In the genomic region with DNA sequence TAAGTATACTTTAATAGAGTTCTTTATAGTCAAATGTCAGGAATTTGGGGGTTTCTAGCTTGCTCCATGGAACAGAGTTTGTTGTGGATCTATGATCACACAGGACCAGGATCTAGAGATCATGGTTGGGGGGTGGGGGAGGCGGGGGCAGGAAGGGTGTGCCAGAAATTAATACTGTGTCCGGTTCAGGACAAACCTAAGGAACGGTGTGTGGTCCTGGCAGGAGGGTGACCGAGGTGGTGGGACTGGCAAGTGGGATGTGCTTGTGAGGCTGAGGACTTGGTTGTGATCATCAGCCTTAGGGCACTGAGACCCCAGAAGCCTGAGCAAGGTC, we compare ENCODE assay signal across 9 cellular contexts. TPM values are rescaled to one million over a fixed set of nuclear protein-coding genes. Genes with fewer than 3 reads are reported as not detected.
A peak's percentile ranks its signal among the peaks of the same experiment; 100 is the strongest.
DNase-seq lines count a peak whose midpoint lies in the region; ATAC-seq and TF ChIP-seq lines count a peak whose summit lies in the region.
"Had no signal": no experiment of that assay in that cellular context is flagged by ENCODE, and none has a peak within 500 bp of the region (broad histone marks: within the 10 kb centered on the region; RNA-seq: fewer than 3 reads in every experiment).

No MANE protein-coding gene starts in this region.

- no peaks in the 10 kb centered on the region for H3K4me1 ChIP-seq in CD8-positive, alpha-beta T cell (ENCODE audit: insufficient read depth, low read length)
- H3K4me1 ChIP-seq in SJSA1 (replicated peaks) (peaks cover 23% of the 10 kb centered on the region), ovary (ENCODE audit: insufficient read depth) (no peaks in the 10 kb centered on the region)

- H3K36me3 Mint-ChIP-seq in CD8-positive, alpha-beta T cell, result no peaks in the 10 kb centered on the region

- peak overlapping the region; percentile 86 for H3K4me3 Mint-ChIP-seq in CD8-positive, alpha-beta T cell

- no peak for ATAC-seq in CD8-positive, alpha-beta T cell
- peak; percentile 22 for ATAC-seq in esophagus mucosa

- no peak for TF ChIP-seq POLR2A in ovary (IDR thresholded peaks at IDR 0.05)

- H3K27ac Mint-ChIP-seq in CD8-positive, alpha-beta T cell, result no peak overlapping the region

- no peaks in the 10 kb centered on the region for H3K27me3 Mint-ChIP-seq in CD8-positive, alpha-beta T cell (ENCODE audit: low read depth)

- no peak for TF ChIP-seq EP300 in ovary (IDR thresholded peaks at IDR 0.05)

- no peaks in the 10 kb centered on the region for H3K9me3 Mint-ChIP-seq in CD8-positive, alpha-beta T cell

- no peak overlapping the region for H3K27ac ChIP-seq in CD8-positive, alpha-beta T cell (ENCODE audit: low read depth, low read length)
- H3K27ac ChIP-seq in SJSA1, result peak overlapping the region; percentile 60; the same call in 1 of the 2 replicates
- no peak overlapping the region for H3K27ac ChIP-seq in ovary

- peaks cover 4% of the 10 kb centered on the region for H3K4me1 Mint-ChIP-seq in CD8-positive, alpha-beta T cell (ENCODE audit: low read depth)

- TF ChIP-seq CTCF in CD8-positive, alpha-beta T cell (IDR thresholded peaks at IDR 0.05), result no peak
- no peak for TF ChIP-seq CTCF in ovary (IDR thresholded peaks at IDR 0.05)
- TF ChIP-seq CTCF in GM20000 (IDR thresholded peaks at IDR 0.05; ENCODE audit: extremely low read depth, missing control alignments), result no peak

- intact Hi-C loops in CD8-positive, alpha-beta T cell (cut with DNase I, micrococcal nuclease), result loop anchor here (5.0 kb wide), 2 partner anchors 101 to 116 kb away; a partner anchor contains a TSS
- intact Hi-C loops in ovary (cut with DNase I), result no loop called here

- CTCF ChIA-PET in CD8-positive, alpha-beta T cell (lab: Charles Lee), result interaction anchor here (1.5 kb wide), 1 partner anchor 14 kb away, joined by 8 read pairs; no protein-coding TSS in a partner anchor

- no peaks in the 10 kb centered on the region for H3K36me3 ChIP-seq in CD8-positive, alpha-beta T cell (ENCODE audit: insufficient read depth, low read length)
- H3K36me3 ChIP-seq in SJSA1, result no peaks in the 10 kb centered on the region
- no peaks in the 10 kb centered on the region for H3K36me3 ChIP-seq in ovary

- H3K9me3 ChIP-seq in CD8-positive, alpha-beta T cell (ENCODE audit: low read length), result no peaks in the 10 kb centered on the region
- H3K9me3 ChIP-seq in SJSA1 (replicated peaks) (no peaks in the 10 kb centered on the region), ovary (no peaks in the 10 kb centered on the region)

- H3K27me3 ChIP-seq in CD8-positive, alpha-beta T cell (ENCODE audit: insufficient read depth, low read length), result no peaks in the 10 kb centered on the region
- H3K27me3 ChIP-seq in SJSA1 (replicated peaks) (no peaks in the 10 kb centered on the region), ovary (no peaks in the 10 kb centered on the region)

- POLR2A ChIA-PET in CD8-positive, alpha-beta T cell (lab: Charles Lee), result no interaction called here

- WGBS in ovary, 3 donors, result 37 to 57% (median 50%) methylated on average over 4 of the region's 4 CpGs

- DNase-seq in CD8-positive, alpha-beta T cell, result no peak
- DNase-seq in SJSA1 (ENCODE audit: low read depth in 1 of 2, low spot score in 2 of 2), result no peak
- DNase-seq in ovary, result no peak
- DNase-seq in NCI-H187 (lab: John Stamatoyannopoulos, UW), result no peak
- DNase-seq in DMS153 treated with DMSO at 0.1 percent for 48 hours (lab: John Stamatoyannopoulos, UW; ENCODE audit: unreplicated experiment), result no peak
- DNase-seq in GM20000 (ENCODE audit: low spot score), result no peak
- DNase-seq in inferior parietal cortex (ENCODE audit: extremely low spot score), result no peak

- H3K4me3 ChIP-seq in CD8-positive, alpha-beta T cell (ENCODE audit: low read depth, low read length), result peak overlapping the region; percentile 48
- H3K4me3 ChIP-seq in SJSA1 (peak overlapping the region; percentile 45), ovary (peak overlapping the region; percentile 33)

RNA-seq across cellular contexts. Expression of a gene that starts 27.9 kb away (rescaled TPM):
- not detected for total RNA-seq in CD8-positive, alpha-beta T cell
- not detected in 2 replicates for total RNA-seq in SJSA1 (2014; rRNA removed; shearing (Covaris generic))
- total RNA-seq in esophagus mucosa (not detected), ovary (1 to 10 TPM in 3 of 7 donors, under 1 TPM in 1, not detected in 3; 0.61 to 9.3 (median 1.4) TPM)
- 10 to 100 TPM in 1 of 2 donors, 1 to 10 TPM in 1; 1.6 to 22.1 TPM for polyA plus RNA-seq in ovary
- total RNA-seq: RPMI7951 had no signal

RNA-seq across cellular contexts. Expression of a gene that starts 41.0 kb away (rescaled TPM):
- total RNA-seq in CD8-positive, alpha-beta T cell, result not detected
- not detected in 2 replicates for total RNA-seq in SJSA1 (2014; rRNA removed; shearing (Covaris generic))
- total RNA-seq in esophagus mucosa (not detected), ovary (not detected)
- not detected for polyA plus RNA-seq in ovary
- total RNA-seq: RPMI7951 had no signal

Comparison
In these comparisons a context has a peak if more than half of its experiments do, and no peak if none do; other contexts are left out.
1. intact Hi-C loops: an anchor here in CD8-positive, alpha-beta T cell (5.0 kb wide); none called in ovary.